In genomic region chr2:73256618-73256922, GRCh38 we compare ENCODE assay signal across 2 cellular contexts.
TF ChIP-seq lines count a peak whose summit lies in the region.

No MANE protein-coding gene starts in this region.

TF ChIP-seq in SK-N-SH treated with all-trans-retinoic acid at 6 μM for 48 hours, 23 proteins besides CTCF, POLR2A, EP300 and RAD21:
- TF ChIP-seq CSRNP3 (CRISPR knock-in tag; IDR thresholded peaks at IDR 0.05), result no peak
- no peak for TF ChIP-seq ESRRG (CRISPR knock-in tag; IDR thresholded peaks at IDR 0.05)
- TF ChIP-seq BACH2 (CRISPR knock-in tag; IDR thresholded peaks at IDR 0.05; ENCODE audit: borderline replicate concordance), result no peak
- TF ChIP-seq ZFP3 (CRISPR knock-in tag; IDR thresholded peaks at IDR 0.05), result no peak
- no peak for TF ChIP-seq PATZ1 (CRISPR knock-in tag; IDR thresholded peaks at IDR 0.05; ENCODE audit: borderline replicate concordance)
- no peak for TF ChIP-seq ZC3H10 (CRISPR knock-in tag; IDR thresholded peaks at IDR 0.05)
- no peak for TF ChIP-seq ARNTL (CRISPR knock-in tag; IDR thresholded peaks at IDR 0.05; ENCODE audit: borderline replicate concordance, low read depth)
- TF ChIP-seq CSDC2 (CRISPR knock-in tag; IDR thresholded peaks at IDR 0.05), result no peak
- TF ChIP-seq RARB (CRISPR knock-in tag; IDR thresholded peaks at IDR 0.05), result no peak

TF ChIP-seq in SK-N-SH, 30 proteins besides CTCF, POLR2A, EP300 and RAD21:
- TF ChIP-seq ZBTB33 (IDR thresholded peaks at IDR 0.05; ENCODE audit: borderline replicate concordance, low read depth) (no peak), MAX (IDR thresholded peaks at IDR 0.05; ENCODE audit: low read depth) (no peak), IRF3 (IDR thresholded peaks at IDR 0.05; ENCODE audit: low read depth, low read length) (no peak), GABPA (IDR thresholded peaks at IDR 0.05; ENCODE audit: low read depth) (no peak), YY1 (IDR thresholded peaks at IDR 0.05; ENCODE audit: low read depth) (no peak), POLR2AphosphoS5 (IDR thresholded peaks at IDR 0.05; ENCODE audit: low read depth, low read length) (no peak), SMC3 (IDR thresholded peaks at IDR 0.05; ENCODE audit: low read depth, low read length) (no peak), SIN3A (IDR thresholded peaks at IDR 0.05; ENCODE audit: borderline replicate concordance, low read depth, low read length) (no peak), USF2 (IDR thresholded peaks at IDR 0.05; ENCODE audit: borderline replicate concordance, low read depth, low read length) (no peak), FOXJ3 (CRISPR knock-in tag; IDR thresholded peaks at IDR 0.05) (no peak), RXRA (IDR thresholded peaks at IDR 0.05; ENCODE audit: borderline replicate concordance, low read depth) (no peak), NRF1 (IDR thresholded peaks at IDR 0.05; ENCODE audit: low read depth, low read length) (no peak), RFX5 (IDR thresholded peaks at IDR 0.05; ENCODE audit: low read length) (no peak)
